ENCODE assay signal across 8 cellular contexts in genomic region chr1:17212487-17213121, GRCh38. TPM values are rescaled to one million over a fixed set of nuclear protein-coding genes. Genes with fewer than 3 reads are reported as not detected.
DNase-seq lines count a peak whose midpoint lies in the region; ATAC-seq and TF ChIP-seq lines count a peak whose summit lies in the region.

No MANE protein-coding gene starts in this region.

- H3K79me1 ChIP-seq in mesenchymal stem cell (replicated peaks; ENCODE audit: low read length, poor library complexity, severe bottlenecking) = no peaks in the 10 kb centered on the region

- H2BK12ac ChIP-seq in mesenchymal stem cell (ENCODE audit: low read length in 2 of 2) = peak overlapping the region; percentile 7 to 46

- H3K36me3 Mint-ChIP-seq in activated naive CD4-positive, alpha-beta T cell treated with anti-CD3 and anti-CD28 coated beads, Interleukin-2, amount 10 ng/mL, durations not matched to agents 7 days and 5 days = no peaks in the 10 kb centered on the region
- H3K36me3 Mint-ChIP-seq in stimulated activated effector memory CD8-positive, alpha-beta T cell treated with anti-CD3 and anti-CD28 coated beads, Interleukin-12 subunit alpha, Interleukin-12 subunit beta, amount 100 ng/mL, for 72 hours = no peaks in the 10 kb centered on the region

- H3K4me3 Mint-ChIP-seq in activated naive CD4-positive, alpha-beta T cell treated with anti-CD3 and anti-CD28 coated beads, Interleukin-2, amount 10 ng/mL, durations not matched to agents 7 days and 5 days = peak overlapping the region; percentile 9
- H3K4me3 Mint-ChIP-seq in stimulated activated effector memory CD8-positive, alpha-beta T cell treated with anti-CD3 and anti-CD28 coated beads, Interleukin-12 subunit alpha, Interleukin-12 subunit beta, amount 100 ng/mL, for 72 hours = peak overlapping the region; percentile 50

- H2BK5ac ChIP-seq in mesenchymal stem cell (ENCODE audit: low read depth, low read length, poor library complexity, severe bottlenecking) = peak overlapping the region; percentile 80

- H2AFZ ChIP-seq in mesenchymal stem cell (ENCODE audit: low read depth, low read length) = peak overlapping the region; percentile 3

- TF ChIP-seq CTCF in RWPE2 (IDR thresholded peaks at IDR 0.05; ENCODE audit: poor library complexity, severe bottlenecking) (no peak), coronary artery (IDR thresholded peaks at IDR 0.05) (no peak)

- no peak overlapping the region for H3K4me2 ChIP-seq in mesenchymal stem cell (ENCODE audit: low read length, poor library complexity, severe bottlenecking)

- peak overlapping the region; percentile 54 to 84 for H3K18ac ChIP-seq in mesenchymal stem cell (ENCODE audit: low read depth in 1 of 2, low read length in 2 of 2)

- H3K4ac ChIP-seq in mesenchymal stem cell (ENCODE audit: low read depth in 1 of 2, low read length in 2 of 2) = peak overlapping the region in 1 of 2 experiments; percentile 42

- no peak overlapping the region for H3K23ac ChIP-seq in mesenchymal stem cell (ENCODE audit: low read length in 2 of 2)

- H2AK5ac ChIP-seq in mesenchymal stem cell (ENCODE audit: low read length, severe bottlenecking) = peak overlapping the region; percentile 97

- H3K27me3 Mint-ChIP-seq in activated naive CD4-positive, alpha-beta T cell treated with anti-CD3 and anti-CD28 coated beads, Interleukin-2, amount 10 ng/mL, durations not matched to agents 7 days and 5 days = peaks cover 91% of the 10 kb centered on the region

- H3K9me3 ChIP-seq in RWPE2 (ENCODE audit: severe bottlenecking) (no peaks in the 10 kb centered on the region), mesenchymal stem cell (ENCODE audit: control insufficient read depth, low read length) (no peaks in the 10 kb centered on the region)

- H3K27ac ChIP-seq in RWPE2 (ENCODE audit: poor library complexity, severe bottlenecking) (peak overlapping the region; percentile 91), mesenchymal stem cell (ENCODE audit: low read length, poor library complexity, severe bottlenecking) (peak overlapping the region; percentile 95), coronary artery (no peak overlapping the region)

- H2BK15ac ChIP-seq in mesenchymal stem cell (ENCODE audit: low read depth, poor library complexity, severe bottlenecking) = no peak overlapping the region

- H2BK120ac ChIP-seq in mesenchymal stem cell (ENCODE audit: low read depth, low read length) = peak overlapping the region; percentile 59

- H4K8ac ChIP-seq in mesenchymal stem cell (ENCODE audit: low read length) = peak overlapping the region; percentile 86

- peaks cover 67% of the 10 kb centered on the region for H3K4me1 ChIP-seq in RWPE2 (ENCODE audit: insufficient read depth, poor library complexity, severe bottlenecking)
- peaks cover 66% of the 10 kb centered on the region for H3K4me1 ChIP-seq in mesenchymal stem cell (ENCODE audit: control insufficient read depth, insufficient read depth, low read depth, low read length)

- ATAC-seq in RWPE2 (ENCODE audit: low read depth) (peak; percentile 20), GM18502 (IDR thresholded peaks at IDR 0.05; ENCODE audit: poor library complexity, unreplicated experiment) (no peak)
- peak; percentile 63 for ATAC-seq in stimulated activated effector memory CD8-positive, alpha-beta T cell treated with anti-CD3 and anti-CD28 coated beads, Interleukin-12 subunit alpha, Interleukin-12 subunit beta, amount 100 ng/mL, for 72 hours

- CTCF ChIA-PET in activated naive CD4-positive, alpha-beta T cell treated with anti-CD3 and anti-CD28 coated beads, Interleukin-2, amount 10 ng/mL, durations not matched to agents 7 days and 5 days (lab: Charles Lee) = interaction anchor here (0.7 to 1.6 kb wide), 3 partner anchors 14 to 88 kb away, joined by 3 to 7 read pairs (median 4); no protein-coding TSS in a partner anchor

- peak; percentile 53 for DNase-seq in DMS53 (lab: John Stamatoyannopoulos, UW)
- DNase-seq in DMS53 treated with DMSO at 0.1 percent for 48 hours (lab: John Stamatoyannopoulos, UW; ENCODE audit: unreplicated experiment) = no peak
- DNase-seq in RWPE2 (ENCODE audit: low spot score) = peak; percentile 84
- peak; percentile 78 for DNase-seq in activated naive CD4-positive, alpha-beta T cell treated with anti-CD3 and anti-CD28 coated beads, Interleukin-2, amount 10 ng/mL, durations not matched to agents 7 days and 5 days
- peak; percentile 86 for DNase-seq in mesenchymal stem cell
- DNase-seq in stimulated activated effector memory CD8-positive, alpha-beta T cell treated with anti-CD3 and anti-CD28 coated beads, Interleukin-12 subunit alpha, Interleukin-12 subunit beta, amount 100 ng/mL, for 72 hours (ENCODE audit: low spot score in 2 of 2) = peak in 1 of 2 donors; percentile 36
- DNase-seq in coronary artery (ENCODE audit: low spot score) = no peak

- no peak overlapping the region for H3K9ac ChIP-seq in mesenchymal stem cell (ENCODE audit: low read length)

- H3K27ac Mint-ChIP-seq in activated naive CD4-positive, alpha-beta T cell treated with anti-CD3 and anti-CD28 coated beads, Interleukin-2, amount 10 ng/mL, durations not matched to agents 7 days and 5 days = no peak overlapping the region
- peak overlapping the region; percentile 7 for H3K27ac Mint-ChIP-seq in stimulated activated effector memory CD8-positive, alpha-beta T cell treated with anti-CD3 and anti-CD28 coated beads, Interleukin-12 subunit alpha, Interleukin-12 subunit beta, amount 100 ng/mL, for 72 hours

- no peak overlapping the region for H3K14ac ChIP-seq in mesenchymal stem cell (ENCODE audit: low read length in 2 of 2)

- peak overlapping the region; percentile 85 for H4K91ac ChIP-seq in mesenchymal stem cell (ENCODE audit: low read length)

- H3K4me1 Mint-ChIP-seq in activated naive CD4-positive, alpha-beta T cell treated with anti-CD3 and anti-CD28 coated beads, Interleukin-2, amount 10 ng/mL, durations not matched to agents 7 days and 5 days = peaks cover 44% of the 10 kb centered on the region
- peaks cover 66% of the 10 kb centered on the region for H3K4me1 Mint-ChIP-seq in stimulated activated effector memory CD8-positive, alpha-beta T cell treated with anti-CD3 and anti-CD28 coated beads, Interleukin-12 subunit alpha, Interleukin-12 subunit beta, amount 100 ng/mL, for 72 hours

- H3K9me3 Mint-ChIP-seq in activated naive CD4-positive, alpha-beta T cell treated with anti-CD3 and anti-CD28 coated beads, Interleukin-2, amount 10 ng/mL, durations not matched to agents 7 days and 5 days = no peaks in the 10 kb centered on the region
- no peaks in the 10 kb centered on the region for H3K9me3 Mint-ChIP-seq in stimulated activated effector memory CD8-positive, alpha-beta T cell treated with anti-CD3 and anti-CD28 coated beads, Interleukin-12 subunit alpha, Interleukin-12 subunit beta, amount 100 ng/mL, for 72 hours

- H3K36me3 ChIP-seq in RWPE2 (ENCODE audit: low read depth) = no peaks in the 10 kb centered on the region
- H3K36me3 ChIP-seq in mesenchymal stem cell (ENCODE audit: control insufficient read depth in 1 of 2, insufficient read depth in 2 of 2, low read depth in 1 of 2, low read length in 2 of 2) = no peaks in the 10 kb centered on the region

- WGBS in mesenchymal stem cell = 17% methylated on average over 13 of the region's 13 CpGs

- H3K4me3 ChIP-seq in RWPE2 (ENCODE audit: severe bottlenecking) (no peak overlapping the region), mesenchymal stem cell (ENCODE audit: insufficient read depth in 1 of 2, low read depth in 1 of 2, low read length in 2 of 2) (peak overlapping the region in 1 of 2 experiments; percentile 37), coronary artery (no peak overlapping the region)

- no peaks in the 10 kb centered on the region for H3K27me3 ChIP-seq in RWPE2 (ENCODE audit: insufficient read depth, poor library complexity, severe bottlenecking)
- H3K27me3 ChIP-seq in mesenchymal stem cell (ENCODE audit: control insufficient read depth in 1 of 2, insufficient read depth in 1 of 2, low read length in 2 of 2) = peaks cover 0 to 81% of the 10 kb centered on the region in 2 experiments

RNA-seq across cellular contexts. Expression of gene PADI1, which starts 7.7 kb away (rescaled TPM):
- 0.03 TPM for polyA plus RNA-seq in mesenchymal stem cell (2013, experiment 1 of 2)
- 0.10 TPM for polyA plus RNA-seq in mesenchymal stem cell (2013, experiment 2 of 2)

RNA-seq across cellular contexts. Expression of gene PADI3, which starts 36.3 kb away (rescaled TPM):
- polyA plus RNA-seq in mesenchymal stem cell (2013, experiment 1 of 2) = not detected
- polyA plus RNA-seq in mesenchymal stem cell (2013, experiment 2 of 2) = 0.01 TPM

Comparison
In these comparisons a context has a peak if more than half of its experiments do, and no peak if none do; other contexts are left out.
1. DNase-seq: peak in DMS53 (single experiment), RWPE2 (single experiment), activated naive CD4-positive, alpha-beta T cell treated with anti-CD3 and anti-CD28 coated beads, Interleukin-2, amount 10 ng/mL, durations not matched to agents 7 days and 5 days (single experiment) and mesenchymal stem cell (single experiment); none in DMS53 treated with DMSO at 0.1 percent for 48 hours (single experiment) and coronary artery (single experiment).
2. H3K27ac ChIP-seq: peak in RWPE2 (single experiment) and mesenchymal stem cell (single experiment); none in coronary artery (0 of 2).